ENCODE assay signal across 8 cellular contexts in genomic region chr5:34778451-34778850, GRCh38.
"Had no signal": no experiment of that assay in that cellular context is flagged by ENCODE, and none has a peak within 500 bp of the region (broad histone marks: within the 10 kb centered on the region; RNA-seq: fewer than 3 reads in every experiment).

No MANE protein-coding gene starts in this region.

- ATAC-seq: GM12878 had no signal

- FAIRE-seq: G401.6, GM12878, GM12891, GM12892, GM18507, GM19239 had no signal

- DNase-seq: GDM1, GF-D8 had no signal

- H3K4me3 ChIP-seq: GM12878 had no signal
